1 cellular context compared by ENCODE assay signal in the genomic region with DNA sequence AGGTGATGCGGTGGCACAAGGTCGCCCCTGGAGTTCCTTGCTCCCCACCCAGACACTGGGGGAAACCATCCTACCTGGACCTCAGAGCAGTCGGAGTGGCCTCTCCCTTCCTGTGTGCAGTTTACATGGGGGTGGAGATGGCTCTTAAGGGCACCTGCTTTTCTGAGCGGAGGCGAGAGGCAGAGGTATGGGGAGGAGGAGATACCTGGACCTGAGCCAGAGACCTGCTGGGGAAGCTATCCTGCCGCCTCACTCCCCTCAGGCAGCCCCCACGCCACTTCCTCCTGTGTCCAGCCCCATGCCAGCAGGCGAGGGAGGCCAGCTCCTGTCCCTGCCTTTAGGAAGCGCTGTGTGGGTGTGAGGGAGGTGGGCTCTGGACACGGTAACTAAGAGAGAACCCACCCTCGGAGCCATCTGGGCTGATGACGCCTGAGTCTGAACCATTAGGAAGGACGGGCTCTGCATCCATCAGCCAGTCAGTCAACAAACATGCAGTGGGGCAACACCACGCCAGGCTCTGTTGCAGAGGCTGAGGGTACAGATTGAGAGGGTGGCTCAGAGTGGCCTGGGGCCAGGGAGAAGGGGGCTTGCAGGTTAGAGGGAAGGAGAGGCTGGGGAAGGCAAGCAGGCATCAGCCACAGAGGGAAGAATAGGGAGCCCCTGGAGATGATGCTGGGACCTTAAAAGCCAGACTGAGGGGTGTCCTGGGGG.
TF ChIP-seq lines count a peak whose summit lies in the region.

No MANE protein-coding gene starts in this region.

TF ChIP-seq in GM12878, 131 proteins besides CTCF, POLR2A, EP300 and RAD21 (continued from another document):
- TF ChIP-seq, protein P1, sequence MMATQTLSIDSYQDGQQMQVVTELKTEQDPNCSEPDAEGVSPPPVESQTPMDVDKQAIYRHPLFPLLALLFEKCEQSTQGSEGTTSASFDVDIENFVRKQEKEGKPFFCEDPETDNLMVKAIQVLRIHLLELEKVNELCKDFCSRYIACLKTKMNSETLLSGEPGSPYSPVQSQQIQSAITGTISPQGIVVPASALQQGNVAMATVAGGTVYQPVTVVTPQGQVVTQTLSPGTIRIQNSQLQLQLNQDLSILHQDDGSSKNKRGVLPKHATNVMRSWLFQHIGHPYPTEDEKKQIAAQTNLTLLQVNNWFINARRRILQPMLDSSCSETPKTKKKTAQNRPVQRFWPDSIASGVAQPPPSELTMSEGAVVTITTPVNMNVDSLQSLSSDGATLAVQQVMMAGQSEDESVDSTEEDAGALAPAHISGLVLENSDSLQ (IDR thresholded peaks at IDR 0.05) = no peak; the same call in 1 of the 2 replicates
- 0 out of 2 replicates have a peak, but pooled peaks have one; percentile 9 for TF ChIP-seq BCL11A (IDR thresholded peaks at IDR 0.05; ENCODE audit: low read depth, low read length)
- TF ChIP-seq EGR1 (IDR thresholded peaks at IDR 0.05; ENCODE audit: borderline replicate concordance in 1 of 2, low read depth in 2 of 2, low read length in 2 of 2) = peak in 1 of 2 experiments; percentile 37; a peak in 1 of 3 replicates
- TF ChIP-seq KLF5 (IDR thresholded peaks at IDR 0.05; ENCODE audit: partially characterized antibody) = no peak
- TF ChIP-seq SMARCA5 (IDR thresholded peaks at IDR 0.05) = peak; percentile 37; the same call in 1 of the 2 replicates
- TF ChIP-seq, protein P2, sequence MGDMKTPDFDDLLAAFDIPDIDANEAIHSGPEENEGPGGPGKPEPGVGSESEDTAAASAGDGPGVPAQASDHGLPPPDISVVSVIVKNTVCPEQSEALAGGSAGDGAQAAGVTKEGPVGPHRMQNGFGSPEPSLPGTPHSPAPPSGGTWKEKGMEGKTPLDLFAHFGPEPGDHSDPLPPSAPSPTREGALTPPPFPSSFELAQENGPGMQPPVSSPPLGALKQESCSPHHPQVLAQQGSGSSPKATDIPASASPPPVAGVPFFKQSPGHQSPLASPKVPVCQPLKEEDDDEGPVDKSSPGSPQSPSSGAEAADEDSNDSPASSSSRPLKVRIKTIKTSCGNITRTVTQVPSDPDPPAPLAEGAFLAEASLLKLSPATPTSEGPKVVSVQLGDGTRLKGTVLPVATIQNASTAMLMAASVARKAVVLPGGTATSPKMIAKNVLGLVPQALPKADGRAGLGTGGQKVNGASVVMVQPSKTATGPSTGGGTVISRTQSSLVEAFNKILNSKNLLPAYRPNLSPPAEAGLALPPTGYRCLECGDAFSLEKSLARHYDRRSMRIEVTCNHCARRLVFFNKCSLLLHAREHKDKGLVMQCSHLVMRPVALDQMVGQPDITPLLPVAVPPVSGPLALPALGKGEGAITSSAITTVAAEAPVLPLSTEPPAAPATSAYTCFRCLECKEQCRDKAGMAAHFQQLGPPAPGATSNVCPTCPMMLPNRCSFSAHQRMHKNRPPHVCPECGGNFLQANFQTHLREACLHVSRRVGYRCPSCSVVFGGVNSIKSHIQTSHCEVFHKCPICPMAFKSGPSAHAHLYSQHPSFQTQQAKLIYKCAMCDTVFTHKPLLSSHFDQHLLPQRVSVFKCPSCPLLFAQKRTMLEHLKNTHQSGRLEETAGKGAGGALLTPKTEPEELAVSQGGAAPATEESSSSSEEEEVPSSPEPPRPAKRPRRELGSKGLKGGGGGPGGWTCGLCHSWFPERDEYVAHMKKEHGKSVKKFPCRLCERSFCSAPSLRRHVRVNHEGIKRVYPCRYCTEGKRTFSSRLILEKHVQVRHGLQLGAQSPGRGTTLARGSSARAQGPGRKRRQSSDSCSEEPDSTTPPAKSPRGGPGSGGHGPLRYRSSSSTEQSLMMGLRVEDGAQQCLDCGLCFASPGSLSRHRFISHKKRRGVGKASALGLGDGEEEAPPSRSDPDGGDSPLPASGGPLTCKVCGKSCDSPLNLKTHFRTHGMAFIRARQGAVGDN (IDR thresholded peaks at IDR 0.05) = peak; percentile 1
- no peak for TF ChIP-seq MEF2A (IDR thresholded peaks at IDR 0.05; ENCODE audit: insufficient read depth, low read depth, low read length)
- no peak for TF ChIP-seq EED (IDR thresholded peaks at IDR 0.05; ENCODE audit: low read depth)
- no peak; a peak in 1 of 4 replicates for TF ChIP-seq IKZF2 (IDR thresholded peaks at IDR 0.05)
- no peak for TF ChIP-seq DPF2 (IDR thresholded peaks at IDR 0.05)
- TF ChIP-seq, protein P3, sequence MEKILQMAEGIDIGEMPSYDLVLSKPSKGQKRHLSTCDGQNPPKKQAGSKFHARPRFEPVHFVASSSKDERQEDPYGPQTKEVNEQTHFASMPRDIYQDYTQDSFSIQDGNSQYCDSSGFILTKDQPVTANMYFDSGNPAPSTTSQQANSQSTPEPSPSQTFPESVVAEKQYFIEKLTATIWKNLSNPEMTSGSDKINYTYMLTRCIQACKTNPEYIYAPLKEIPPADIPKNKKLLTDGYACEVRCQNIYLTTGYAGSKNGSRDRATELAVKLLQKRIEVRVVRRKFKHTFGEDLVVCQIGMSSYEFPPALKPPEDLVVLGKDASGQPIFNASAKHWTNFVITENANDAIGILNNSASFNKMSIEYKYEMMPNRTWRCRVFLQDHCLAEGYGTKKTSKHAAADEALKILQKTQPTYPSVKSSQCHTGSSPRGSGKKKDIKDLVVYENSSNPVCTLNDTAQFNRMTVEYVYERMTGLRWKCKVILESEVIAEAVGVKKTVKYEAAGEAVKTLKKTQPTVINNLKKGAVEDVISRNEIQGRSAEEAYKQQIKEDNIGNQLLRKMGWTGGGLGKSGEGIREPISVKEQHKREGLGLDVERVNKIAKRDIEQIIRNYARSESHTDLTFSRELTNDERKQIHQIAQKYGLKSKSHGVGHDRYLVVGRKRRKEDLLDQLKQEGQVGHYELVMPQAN (conservative IDR thresholded peaks at IDR 0.05) = peak; percentile 8; the same call in 1 of the 2 replicates
- TF ChIP-seq GABPA (IDR thresholded peaks at IDR 0.05; ENCODE audit: low read depth) = no peak
- TF ChIP-seq SPI1 (IDR thresholded peaks at IDR 0.05; ENCODE audit: borderline replicate concordance, insufficient read depth, low read depth, low read length) = peak; percentile 48; the same call in 1 of the 2 replicates
- no peak for TF ChIP-seq MXI1 (IDR thresholded peaks at IDR 0.05; ENCODE audit: low read depth, low read length)
- TF ChIP-seq, protein P4, sequence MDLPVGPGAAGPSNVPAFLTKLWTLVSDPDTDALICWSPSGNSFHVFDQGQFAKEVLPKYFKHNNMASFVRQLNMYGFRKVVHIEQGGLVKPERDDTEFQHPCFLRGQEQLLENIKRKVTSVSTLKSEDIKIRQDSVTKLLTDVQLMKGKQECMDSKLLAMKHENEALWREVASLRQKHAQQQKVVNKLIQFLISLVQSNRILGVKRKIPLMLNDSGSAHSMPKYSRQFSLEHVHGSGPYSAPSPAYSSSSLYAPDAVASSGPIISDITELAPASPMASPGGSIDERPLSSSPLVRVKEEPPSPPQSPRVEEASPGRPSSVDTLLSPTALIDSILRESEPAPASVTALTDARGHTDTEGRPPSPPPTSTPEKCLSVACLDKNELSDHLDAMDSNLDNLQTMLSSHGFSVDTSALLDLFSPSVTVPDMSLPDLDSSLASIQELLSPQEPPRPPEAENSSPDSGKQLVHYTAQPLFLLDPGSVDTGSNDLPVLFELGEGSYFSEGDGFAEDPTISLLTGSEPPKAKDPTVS (IDR thresholded peaks at IDR 0.05; ENCODE audit: low read depth, low read length) = no peak
- TF ChIP-seq, protein P5, sequence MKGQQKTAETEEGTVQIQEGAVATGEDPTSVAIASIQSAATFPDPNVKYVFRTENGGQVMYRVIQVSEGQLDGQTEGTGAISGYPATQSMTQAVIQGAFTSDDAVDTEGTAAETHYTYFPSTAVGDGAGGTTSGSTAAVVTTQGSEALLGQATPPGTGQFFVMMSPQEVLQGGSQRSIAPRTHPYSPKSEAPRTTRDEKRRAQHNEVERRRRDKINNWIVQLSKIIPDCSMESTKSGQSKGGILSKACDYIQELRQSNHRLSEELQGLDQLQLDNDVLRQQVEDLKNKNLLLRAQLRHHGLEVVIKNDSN (IDR thresholded peaks at IDR 0.05; ENCODE audit: borderline replicate concordance, extremely low read length, insufficient read depth, low read depth, low read length) = no peak
- TF ChIP-seq PAX8 (IDR thresholded peaks at IDR 0.05) = no peak
- TF ChIP-seq, protein P6, sequence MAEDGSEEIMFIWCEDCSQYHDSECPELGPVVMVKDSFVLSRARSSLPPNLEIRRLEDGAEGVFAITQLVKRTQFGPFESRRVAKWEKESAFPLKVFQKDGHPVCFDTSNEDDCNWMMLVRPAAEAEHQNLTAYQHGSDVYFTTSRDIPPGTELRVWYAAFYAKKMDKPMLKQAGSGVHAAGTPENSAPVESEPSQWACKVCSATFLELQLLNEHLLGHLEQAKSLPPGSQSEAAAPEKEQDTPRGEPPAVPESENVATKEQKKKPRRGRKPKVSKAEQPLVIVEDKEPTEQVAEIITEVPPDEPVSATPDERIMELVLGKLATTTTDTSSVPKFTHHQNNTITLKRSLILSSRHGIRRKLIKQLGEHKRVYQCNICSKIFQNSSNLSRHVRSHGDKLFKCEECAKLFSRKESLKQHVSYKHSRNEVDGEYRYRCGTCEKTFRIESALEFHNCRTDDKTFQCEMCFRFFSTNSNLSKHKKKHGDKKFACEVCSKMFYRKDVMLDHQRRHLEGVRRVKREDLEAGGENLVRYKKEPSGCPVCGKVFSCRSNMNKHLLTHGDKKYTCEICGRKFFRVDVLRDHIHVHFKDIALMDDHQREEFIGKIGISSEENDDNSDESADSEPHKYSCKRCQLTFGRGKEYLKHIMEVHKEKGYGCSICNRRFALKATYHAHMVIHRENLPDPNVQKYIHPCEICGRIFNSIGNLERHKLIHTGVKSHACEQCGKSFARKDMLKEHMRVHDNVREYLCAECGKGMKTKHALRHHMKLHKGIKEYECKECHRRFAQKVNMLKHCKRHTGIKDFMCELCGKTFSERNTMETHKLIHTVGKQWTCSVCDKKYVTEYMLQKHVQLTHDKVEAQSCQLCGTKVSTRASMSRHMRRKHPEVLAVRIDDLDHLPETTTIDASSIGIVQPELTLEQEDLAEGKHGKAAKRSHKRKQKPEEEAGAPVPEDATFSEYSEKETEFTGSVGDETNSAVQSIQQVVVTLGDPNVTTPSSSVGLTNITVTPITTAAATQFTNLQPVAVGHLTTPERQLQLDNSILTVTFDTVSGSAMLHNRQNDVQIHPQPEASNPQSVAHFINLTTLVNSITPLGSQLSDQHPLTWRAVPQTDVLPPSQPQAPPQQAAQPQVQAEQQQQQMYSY (CRISPR knock-in tag; IDR thresholded peaks at IDR 0.05) = no peak
- TF ChIP-seq BACH1 (IDR thresholded peaks at IDR 0.05; ENCODE audit: borderline replicate concordance) = no peak; the same call in 1 of the 2 replicates
- TF ChIP-seq HDGF (IDR thresholded peaks at IDR 0.05) = peak; percentile 13; the same call in 1 of the 2 replicates
- peak in 1 of 2 experiments; percentile 2; a peak in 1 of 4 replicates for TF ChIP-seq ETV6 (conservative IDR thresholded peaks at IDR 0.05 in 1 of 2, IDR thresholded peaks at IDR 0.05 in 1 of 2; ENCODE audit: borderline replicate concordance in 1 of 2, low read depth in 1 of 2)
TF ChIP-seq in GM12878: peak in this region for 17.
